ENCODE assay signal across 21 cellular contexts in the genomic region with DNA sequence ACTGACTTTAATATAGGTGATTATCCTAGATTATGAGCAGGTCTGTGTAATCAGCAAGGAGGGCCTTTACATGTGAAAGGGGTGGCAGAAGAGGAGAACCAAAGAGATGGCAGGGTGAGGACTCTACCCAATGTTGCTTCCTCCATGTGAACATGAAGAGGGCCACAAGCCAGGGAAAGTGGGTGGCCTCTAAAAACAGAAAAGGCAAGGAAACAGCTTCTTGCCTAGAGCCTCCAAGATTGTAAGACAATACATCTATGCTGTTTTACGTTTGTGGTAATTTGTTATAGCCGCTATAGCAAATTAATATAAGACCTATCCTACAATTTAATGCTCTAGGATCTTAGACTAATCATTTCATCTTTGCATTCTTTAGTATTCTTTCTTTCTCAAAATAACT.
DNase-seq lines count a peak whose midpoint lies in the region; TF ChIP-seq lines count a peak whose summit lies in the region.
"Had no signal": no experiment of that assay in that cellular context is flagged by ENCODE, and none has a peak within 500 bp of the region (broad histone marks: within the 10 kb centered on the region; RNA-seq: fewer than 3 reads in every experiment).

No MANE protein-coding gene starts in this region.

- no peak overlapping the region for H3K4me3 ChIP-seq in Caco-2 (ENCODE audit: low read depth, low read length)
- no peak overlapping the region for H3K4me3 ChIP-seq in HUES48 (ENCODE audit: low read depth, low read length)
- H3K4me3 ChIP-seq: GM12878 had no signal

- H3K27ac Mint-ChIP-seq in Caco-2 (ENCODE audit: unreplicated experiment) (peak overlapping the region; percentile 92), glutamatergic neuron (ENCODE audit: unreplicated experiment) (peak overlapping the region; percentile 65), osteocyte (ENCODE audit: unreplicated experiment) (peak overlapping the region; percentile 29)
- H3K27ac Mint-ChIP-seq: CD4-positive, CD25-positive, alpha-beta regulatory T cell; HFFc6 had no signal

- no TSS peak for BruUV-seq in Caco-2 (replicated peaks; lab: Mats Ljungman, UMichigan)

- peak overlapping the region; percentile 42 for H3K4me3 Mint-ChIP-seq in Caco-2 (ENCODE audit: unreplicated experiment)
- no peak overlapping the region for H3K4me3 Mint-ChIP-seq in glutamatergic neuron (ENCODE audit: unreplicated experiment)
- no peak overlapping the region for H3K4me3 Mint-ChIP-seq in osteocyte (ENCODE audit: unreplicated experiment)
- H3K4me3 Mint-ChIP-seq: CD4-positive, CD25-positive, alpha-beta regulatory T cell; H9; HFFc6 had no signal

- H3K27ac ChIP-seq in HUES48 (ENCODE audit: low read depth, low read length) = peak overlapping the region; percentile 59

- intact Hi-C loops in Caco-2 (cut with micrococcal nuclease; ENCODE audit: unreplicated experiment) (loop anchor here (1.0 to 5.0 kb wide), 8 partner anchors 14 to 258 kb away; partner anchors contain the start of gene PLPP3), posterior vena cava (cut with DNase I) (no loop called here)

- TF ChIP-seq CTCF in Caco-2 (IDR thresholded peaks at IDR 0.05; ENCODE audit: insufficient read depth in 1 of 2, low read depth in 1 of 2, low read length in 1 of 2, severe bottlenecking in 1 of 2, unreplicated experiment in 1 of 2) (no peak), glutamatergic neuron (IDR thresholded peaks at IDR 0.05; ENCODE audit: partially characterized antibody, unreplicated experiment) (no peak), osteocyte (IDR thresholded peaks at IDR 0.05) (no peak)

- H3K36me3 Mint-ChIP-seq in Caco-2 (ENCODE audit: insufficient read depth, unreplicated experiment) = peaks cover 82% of the 10 kb centered on the region
- no peaks in the 10 kb centered on the region for H3K36me3 Mint-ChIP-seq in glutamatergic neuron (ENCODE audit: unreplicated experiment)
- peaks cover 56% of the 10 kb centered on the region for H3K36me3 Mint-ChIP-seq in osteocyte (ENCODE audit: unreplicated experiment)
- H3K36me3 Mint-ChIP-seq: CD4-positive, CD25-positive, alpha-beta regulatory T cell had no signal

- no peak overlapping the region for H3K9ac ChIP-seq in HUES48 (ENCODE audit: low read depth, low read length)

- DNase-seq in Caco-2 (no peak), glutamatergic neuron (no peak), osteocyte (ENCODE audit: extremely low spot score, unreplicated experiment) (no peak), NCI-H524 treated with DMSO at 0.1 percent for 48 hours (lab: John Stamatoyannopoulos, UW) (no peak), NCI-H345 treated with DMSO at 0.1 percent for 48 hours (lab: John Stamatoyannopoulos, UW; ENCODE audit: unreplicated experiment) (no peak), posterior vena cava (ENCODE audit: low spot score) (no peak)
- DNase-seq: BE2C; CD4-positive, CD25-positive, alpha-beta regulatory T cell; DMS79; H9; HFFc6; KG1; NCI-H1092 treated with DMSO at 0.1 percent for 48 hours; NCI-H1436 treated with DMSO at 0.1 percent for 48 hours; NCI-H1930; NCI-H2227 treated with DMSO at 0.1 percent for 48 hours; NCI-H510A treated with DMSO at 0.1 percent for 48 hours; NCI-H774; OCI-M1 had no signal

- peaks cover 46% of the 10 kb centered on the region for H3K4me1 Mint-ChIP-seq in Caco-2 (ENCODE audit: low read depth, unreplicated experiment)
- peaks cover 30% of the 10 kb centered on the region for H3K4me1 Mint-ChIP-seq in glutamatergic neuron (ENCODE audit: low read depth, unreplicated experiment)
- peaks cover 32% of the 10 kb centered on the region for H3K4me1 Mint-ChIP-seq in osteocyte (ENCODE audit: unreplicated experiment)
- H3K4me1 Mint-ChIP-seq: CD4-positive, CD25-positive, alpha-beta regulatory T cell had no signal

- H3K9me3 Mint-ChIP-seq in Caco-2 (ENCODE audit: unreplicated experiment) (no peaks in the 10 kb centered on the region), glutamatergic neuron (ENCODE audit: unreplicated experiment) (peaks cover 6% of the 10 kb centered on the region), osteocyte (ENCODE audit: unreplicated experiment) (no peaks in the 10 kb centered on the region)
- H3K9me3 Mint-ChIP-seq: H9, HFFc6 had no signal

- POLR2A ChIA-PET in Caco-2 (lab: Charles Lee) = interaction anchor here (0.7 to 1.7 kb wide), 4 partner anchors 9 to 83 kb away, joined by 3 to 8 read pairs (median 4); no protein-coding TSS in a partner anchor

- peaks cover 39% of the 10 kb centered on the region for H3K4me1 ChIP-seq in Caco-2
- peaks cover 15% of the 10 kb centered on the region; the same call in 1 of the 2 replicates for H3K4me1 ChIP-seq in HUES48 (ENCODE audit: control insufficient read depth, insufficient read depth, low read length)
- H3K4me1 ChIP-seq: BE2C had no signal

- H3K27me3 ChIP-seq in Caco-2 (replicated peaks; ENCODE audit: control insufficient read depth, insufficient read depth, low read length) (no peaks in the 10 kb centered on the region), HUES48 (ENCODE audit: control insufficient read depth, insufficient read depth, low read length) (no peaks in the 10 kb centered on the region)
- H3K27me3 ChIP-seq: BE2C had no signal

- H3K9me3 ChIP-seq in Caco-2 = no peaks in the 10 kb centered on the region
- no peaks in the 10 kb centered on the region for H3K9me3 ChIP-seq in HUES48 (ENCODE audit: control insufficient read depth, insufficient read depth, low read length)
- H3K9me3 ChIP-seq: BE2C had no signal

- H3K27me3 Mint-ChIP-seq in Caco-2 (ENCODE audit: insufficient read depth, unreplicated experiment) (no peaks in the 10 kb centered on the region), glutamatergic neuron (ENCODE audit: unreplicated experiment) (peaks cover 8% of the 10 kb centered on the region), osteocyte (ENCODE audit: unreplicated experiment) (no peaks in the 10 kb centered on the region)

- no peaks in the 10 kb centered on the region for H3K36me3 ChIP-seq in Caco-2 (ENCODE audit: control insufficient read depth, insufficient read depth, low read length)
- peaks cover 52% of the 10 kb centered on the region for H3K36me3 ChIP-seq in HUES48 (ENCODE audit: control insufficient read depth, insufficient read depth, low read length)
- H3K36me3 ChIP-seq: BE2C had no signal

- CTCF ChIA-PET in Caco-2 (lab: Charles Lee) = interaction anchor here (0.7 kb wide), 1 partner anchor 15 kb away, joined by 3 read pairs; no protein-coding TSS in a partner anchor

Comparison
In these comparisons a context has a peak if more than half of its experiments do, and no peak if none do; other contexts are left out.
1. H3K27ac Mint-ChIP-seq: peak in every context shown above with its lines; median percentile 92 in Caco-2; 65 in glutamatergic neuron; 29 in osteocyte.